ENCODE assay signal across 31 cellular contexts in the genomic region with DNA sequence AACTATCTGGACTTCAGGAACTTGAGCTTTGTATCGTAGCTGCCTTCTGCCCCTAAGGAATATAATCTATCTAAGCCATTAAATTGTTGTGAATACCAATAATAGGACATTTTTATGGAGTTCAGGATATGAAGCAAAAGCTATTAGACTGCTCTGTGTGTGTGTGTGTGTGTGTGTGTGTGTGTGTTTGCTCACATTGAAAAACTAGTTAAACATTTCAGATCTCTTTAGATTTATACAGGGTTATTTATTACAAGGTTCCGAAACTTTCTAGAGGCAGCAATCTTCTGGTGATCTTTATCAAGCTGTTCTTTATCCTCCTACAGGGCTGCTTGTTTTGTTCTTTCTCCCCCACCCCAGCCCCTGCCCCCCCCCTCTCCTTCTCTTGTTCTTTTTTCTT.
"Had no signal": no experiment of that assay in that cellular context is flagged by ENCODE, and none has a peak within 500 bp of the region (broad histone marks: within the 10 kb centered on the region; RNA-seq: fewer than 3 reads in every experiment).

No MANE protein-coding gene starts in this region.

- H3K27me3 ChIP-seq: breast epithelium, ovary had no signal

- ATAC-seq: activated T-helper 17 cell treated with anti-CD3 and anti-CD28 coated beads, Interleukin-2, amount 50 U/mL, for 72 hours; left cardiac atrium; lower lobe of right lung; psoas muscle; stimulated activated naive B cell treated with anti-CD40 and anti-IgM and Interleukin-4, amounts not matched to agents 10 μg/mL and 1 μg/mL and 100 μg/mL, for 72 hours; T-helper 17 cell had no signal

- H3K27ac ChIP-seq: breast epithelium, epithelial cell of prostate, lower lobe of right lung, neutrophil, psoas muscle, tibial nerve had no signal

- H3K36me3 Mint-ChIP-seq: stimulated activated naive B cell treated with anti-CD40 and anti-IgM and Interleukin-4, amounts not matched to agents 10 μg/mL and 1 μg/mL and 100 μg/mL, for 72 hours had no signal

- H3K4me1 ChIP-seq: breast epithelium, lower lobe of right lung, psoas muscle had no signal

- H3K27ac Mint-ChIP-seq: activated CD4-positive, alpha-beta memory T cell treated with anti-CD3 and anti-CD28 coated beads, Interleukin-2, amount 10 ng/mL, durations not matched to agents 7 days and 5 days; activated CD4-positive, alpha-beta T cell treated with anti-CD3 and anti-CD28 coated beads, Interleukin-2, amount 10 ng/mL, durations not matched to agents 24 days and 14 days; activated T-cell treated with anti-CD3 and anti-CD28 coated beads, Interleukin-2, amount 50 U/mL, for 24 hours; activated T-helper 17 cell treated with anti-CD3 and anti-CD28 coated beads, Interleukin-2, amount 50 U/mL, for 72 hours; nephron progenitor cell; T-helper 17 cell had no signal

- H3K4me3 ChIP-seq: breast epithelium, lower lobe of right lung, ovary, psoas muscle, tibial nerve had no signal

- H3K9me3 ChIP-seq: breast epithelium, lower lobe of right lung, neutrophil, ovary, psoas muscle, tibial nerve had no signal

- H3K4me1 Mint-ChIP-seq: activated CD4-positive, alpha-beta memory T cell treated with anti-CD3 and anti-CD28 coated beads, Interleukin-2, amount 10 ng/mL, durations not matched to agents 7 days and 5 days; activated CD4-positive, alpha-beta T cell treated with anti-CD3 and anti-CD28 coated beads, Interleukin-2, amount 10 ng/mL, durations not matched to agents 24 days and 14 days; activated T-helper 17 cell treated with anti-CD3 and anti-CD28 coated beads, Interleukin-2, amount 50 U/mL, for 72 hours; central memory CD8-positive, alpha-beta T cell; T-helper 17 cell had no signal

- H3K36me3 ChIP-seq: breast epithelium, lower lobe of right lung, neutrophil, ovary, tibial nerve had no signal

- FAIRE-seq: colon, frontal cortex, keratinocyte, urothelium cell line had no signal

- H3K9me3 Mint-ChIP-seq: activated CD4-positive, alpha-beta T cell treated with anti-CD3 and anti-CD28 coated beads, Interleukin-2, amount 10 ng/mL, durations not matched to agents 24 days and 14 days; activated T-cell treated with anti-CD3 and anti-CD28 coated beads, Interleukin-2, amount 50 U/mL, for 24 hours; activated T-helper 17 cell treated with anti-CD3 and anti-CD28 coated beads, Interleukin-2, amount 50 U/mL, for 72 hours; central memory CD8-positive, alpha-beta T cell; stimulated activated naive B cell treated with anti-CD40 and anti-IgM and Interleukin-4, amounts not matched to agents 10 μg/mL and 1 μg/mL and 100 μg/mL, for 72 hours had no signal

- H3K4me3 Mint-ChIP-seq: activated CD4-positive, alpha-beta memory T cell treated with anti-CD3 and anti-CD28 coated beads, Interleukin-2, amount 10 ng/mL, durations not matched to agents 7 days and 5 days; activated CD4-positive, alpha-beta T cell treated with anti-CD3 and anti-CD28 coated beads, Interleukin-2, amount 10 ng/mL, durations not matched to agents 24 days and 14 days; activated T-cell treated with anti-CD3 and anti-CD28 coated beads, Interleukin-2, amount 50 U/mL, for 24 hours; activated T-helper 17 cell treated with anti-CD3 and anti-CD28 coated beads, Interleukin-2, amount 50 U/mL, for 72 hours; central memory CD8-positive, alpha-beta T cell; nephron progenitor cell; stimulated activated naive B cell treated with anti-CD40 and anti-IgM and Interleukin-4, amounts not matched to agents 10 μg/mL and 1 μg/mL and 100 μg/mL, for 72 hours; T-helper 17 cell had no signal

- DNase-seq: activated CD4-positive, alpha-beta memory T cell treated with anti-CD3 and anti-CD28 coated beads, Interleukin-2, amount 10 ng/mL, durations not matched to agents 7 days and 5 days; activated CD4-positive, alpha-beta T cell treated with anti-CD3 and anti-CD28 coated beads, Interleukin-2, amount 10 ng/mL, durations not matched to agents 24 days and 14 days; activated CD4-positive, CD25-positive, alpha-beta regulatory T cell treated with anti-CD3 and anti-CD28 coated beads, Interleukin-2, amount 50 U/mL, for 72 hours; activated CD8-positive, alpha-beta memory T cell treated with anti-CD3 and anti-CD28 coated beads, Interleukin-2, amount 50 U/mL, for 48 hours; activated gamma-delta T cell treated with Interleukin-2 at 50 U/mL for 16 hours; activated naive CD4-positive, alpha-beta T cell treated with anti-CD3 and anti-CD28 coated beads, Interleukin-2, amount 50 U/mL, for 16 hours; activated T-cell treated with anti-CD3 and anti-CD28 coated beads, Interleukin-2, amount 50 U/mL, for 24 hours; amygdala; dermis blood vessel endothelial cell; effector CD4-positive, alpha-beta T cell; left cardiac atrium; lower lobe of right lung; mesenchymal stem cell; nephron progenitor cell; ovary; psoas muscle; stimulated activated CD4-positive, alpha-beta T cell treated with anti-CD3 and anti-CD28 coated beads, Interleukin-15, amount 100 ng/mL, for 24 hours; stimulated activated CD4-positive, alpha-beta T cell treated with anti-CD3 and anti-CD28 coated beads, Interleukin-2, amount 100 ng/mL, for 24 hours; stimulated activated naive B cell treated with anti-CD40 and anti-IgM and Interleukin-4, amounts not matched to agents 10 μg/mL and 1 μg/mL and 100 μg/mL, for 72 hours; T-helper 17 cell; T1000 had no signal
